8 cellular contexts compared by ENCODE assay signal in the genomic region with DNA sequence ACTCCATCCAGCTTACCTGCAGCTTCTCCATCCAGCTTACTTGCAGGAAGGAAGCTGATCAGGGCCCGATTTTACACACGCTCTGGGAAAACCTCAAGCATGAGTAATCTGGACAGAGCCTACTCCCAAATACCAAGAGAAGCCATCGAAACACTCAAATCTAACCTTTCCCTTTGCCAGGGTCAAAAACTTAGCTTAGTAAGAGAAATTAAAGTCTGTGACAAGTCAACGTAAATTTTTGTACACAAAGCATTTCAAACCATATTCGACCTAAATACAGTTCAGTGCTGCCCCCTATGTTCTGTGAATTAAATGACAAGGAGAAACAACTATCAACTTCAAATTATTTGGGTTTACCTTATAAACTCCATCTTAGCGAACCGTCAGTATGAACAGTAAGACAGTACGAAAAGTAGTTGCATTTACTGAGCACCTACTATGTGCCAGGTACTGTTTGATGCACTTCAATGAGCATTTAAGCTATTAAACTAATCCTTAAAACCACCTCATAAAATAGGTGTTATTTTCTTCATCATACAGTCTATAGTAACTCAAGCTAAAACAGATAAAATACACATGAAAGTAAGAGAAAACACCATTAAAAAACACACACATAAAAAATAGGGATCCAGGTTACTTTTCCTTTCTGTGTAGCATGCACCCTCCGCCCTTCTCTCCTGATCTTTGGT. TPM values are rescaled to one million over a fixed set of nuclear protein-coding genes. Genes with fewer than 3 reads are reported as not detected.
DNase-seq lines count a peak whose midpoint lies in the region; ATAC-seq, FAIRE-seq and TF ChIP-seq lines count a peak whose summit lies in the region.

No MANE protein-coding gene starts in this region.

- peaks cover 8% of the 10 kb centered on the region for H3K4me1 ChIP-seq in RWPE2 (ENCODE audit: insufficient read depth, poor library complexity, severe bottlenecking)
- no peaks in the 10 kb centered on the region for H3K4me1 ChIP-seq in small intestine (ENCODE audit: control insufficient read depth in 2 of 2, insufficient read depth in 1 of 2, low read depth in 1 of 2, low read length in 1 of 2)

- H3K27ac ChIP-seq in RWPE2 (ENCODE audit: poor library complexity, severe bottlenecking) (peak overlapping the region; percentile 17), small intestine (ENCODE audit: low read depth in 1 of 2, low read length in 1 of 2) (no peak overlapping the region)

- TF ChIP-seq CTCF in RWPE2 (IDR thresholded peaks at IDR 0.05; ENCODE audit: poor library complexity, severe bottlenecking) = peak; percentile 27

- H3K27me3 ChIP-seq in RWPE2 (ENCODE audit: insufficient read depth, poor library complexity, severe bottlenecking) = no peaks in the 10 kb centered on the region
- no peaks in the 10 kb centered on the region for H3K27me3 ChIP-seq in small intestine (ENCODE audit: control insufficient read depth in 2 of 2, insufficient read depth in 2 of 2, low read length in 2 of 2)

- no peaks in the 10 kb centered on the region for H3K27me3 Mint-ChIP-seq in activated CD4-positive, alpha-beta T cell treated with anti-CD3 and anti-CD28 coated beads, Interleukin-2, amount 10 ng/mL, durations not matched to agents 7 days and 5 days

- H3K4me3 Mint-ChIP-seq in activated CD4-positive, alpha-beta T cell treated with anti-CD3 and anti-CD28 coated beads, Interleukin-2, amount 10 ng/mL, durations not matched to agents 7 days and 5 days = no peak overlapping the region
- H3K4me3 Mint-ChIP-seq in stimulated activated effector memory CD8-positive, alpha-beta T cell treated with anti-CD3 and anti-CD28 coated beads, Interleukin-12 subunit alpha, Interleukin-12 subunit beta, amount 100 ng/mL, for 72 hours = no peak overlapping the region

- peaks cover 14% of the 10 kb centered on the region for H3K36me3 Mint-ChIP-seq in activated CD4-positive, alpha-beta T cell treated with anti-CD3 and anti-CD28 coated beads, Interleukin-2, amount 10 ng/mL, durations not matched to agents 7 days and 5 days (ENCODE audit: low read depth)
- H3K36me3 Mint-ChIP-seq in stimulated activated effector memory CD8-positive, alpha-beta T cell treated with anti-CD3 and anti-CD28 coated beads, Interleukin-12 subunit alpha, Interleukin-12 subunit beta, amount 100 ng/mL, for 72 hours = peaks cover 72% of the 10 kb centered on the region

- CTCF ChIA-PET in activated CD4-positive, alpha-beta T cell treated with anti-CD3 and anti-CD28 coated beads, Interleukin-2, amount 10 ng/mL, durations not matched to agents 7 days and 5 days (lab: Charles Lee) = interaction anchor here (0.8 to 1.2 kb wide), 3 partner anchors 41 to 167 kb away, joined by 3 to 4 read pairs (median 3); no protein-coding TSS in a partner anchor

- peak; percentile 66; the same call in 2 of the 3 replicates for ATAC-seq in RWPE2 (ENCODE audit: low read depth)
- ATAC-seq in GM21529 (IDR thresholded peaks at IDR 0.05; ENCODE audit: unreplicated experiment) = no peak
- ATAC-seq in stimulated activated effector memory CD8-positive, alpha-beta T cell treated with anti-CD3 and anti-CD28 coated beads, Interleukin-12 subunit alpha, Interleukin-12 subunit beta, amount 100 ng/mL, for 72 hours = no peak

- POLR2A ChIA-PET in activated CD4-positive, alpha-beta T cell treated with anti-CD3 and anti-CD28 coated beads, Interleukin-2, amount 10 ng/mL, durations not matched to agents 7 days and 5 days (lab: Charles Lee) = no interaction called here

- peaks cover 5% of the 10 kb centered on the region for H3K4me1 Mint-ChIP-seq in activated CD4-positive, alpha-beta T cell treated with anti-CD3 and anti-CD28 coated beads, Interleukin-2, amount 10 ng/mL, durations not matched to agents 7 days and 5 days
- peaks cover 10% of the 10 kb centered on the region for H3K4me1 Mint-ChIP-seq in stimulated activated effector memory CD8-positive, alpha-beta T cell treated with anti-CD3 and anti-CD28 coated beads, Interleukin-12 subunit alpha, Interleukin-12 subunit beta, amount 100 ng/mL, for 72 hours

- H3K36me3 ChIP-seq in RWPE2 (ENCODE audit: low read depth) (peaks cover 66% of the 10 kb centered on the region), small intestine (ENCODE audit: control insufficient read depth in 2 of 2, insufficient read depth in 2 of 2, low read length in 2 of 2) (peaks cover 17 to 18% of the 10 kb centered on the region in 2 donors)

- H3K27ac Mint-ChIP-seq in activated CD4-positive, alpha-beta T cell treated with anti-CD3 and anti-CD28 coated beads, Interleukin-2, amount 10 ng/mL, durations not matched to agents 7 days and 5 days = no peak overlapping the region
- H3K27ac Mint-ChIP-seq in stimulated activated effector memory CD8-positive, alpha-beta T cell treated with anti-CD3 and anti-CD28 coated beads, Interleukin-12 subunit alpha, Interleukin-12 subunit beta, amount 100 ng/mL, for 72 hours = no peak overlapping the region

- H3K4me3 ChIP-seq in RWPE2 (ENCODE audit: severe bottlenecking) = no peak overlapping the region
- H3K4me3 ChIP-seq in small intestine (ENCODE audit: low read depth in 1 of 2, low read length in 2 of 2) = no peak overlapping the region

- WGBS in small intestine, 3 donors = 60 to 75% (median 60%) methylated on average over 9 of the region's 9 CpGs

- peak; percentile 29 for DNase-seq in activated CD4-positive, alpha-beta T cell treated with anti-CD3 and anti-CD28 coated beads, Interleukin-2, amount 10 ng/mL, durations not matched to agents 7 days and 5 days
- no peak for DNase-seq in activated CD4-positive, alpha-beta T cell treated with anti-CD3 and anti-CD28 coated beads for 4 hours
- DNase-seq in RWPE2 (ENCODE audit: low spot score) (no peak), fibroblast of the conjunctiva (ENCODE audit: low read depth) (peak; percentile 56), small intestine (peak; percentile 16), T-helper 9 cell (no peak)
- DNase-seq in stimulated activated effector memory CD8-positive, alpha-beta T cell treated with anti-CD3 and anti-CD28 coated beads, Interleukin-12 subunit alpha, Interleukin-12 subunit beta, amount 100 ng/mL, for 72 hours (ENCODE audit: low spot score in 2 of 2) = no peak

- FAIRE-seq in small intestine (lab: Jason Lieb, UNC) = no peak

- no peaks in the 10 kb centered on the region for H3K9me3 ChIP-seq in RWPE2 (ENCODE audit: severe bottlenecking)
- no peaks in the 10 kb centered on the region for H3K9me3 ChIP-seq in small intestine (ENCODE audit: control insufficient read depth, low read depth)

- no peaks in the 10 kb centered on the region for H3K9me3 Mint-ChIP-seq in activated CD4-positive, alpha-beta T cell treated with anti-CD3 and anti-CD28 coated beads, Interleukin-2, amount 10 ng/mL, durations not matched to agents 7 days and 5 days
- no peaks in the 10 kb centered on the region for H3K9me3 Mint-ChIP-seq in stimulated activated effector memory CD8-positive, alpha-beta T cell treated with anti-CD3 and anti-CD28 coated beads, Interleukin-12 subunit alpha, Interleukin-12 subunit beta, amount 100 ng/mL, for 72 hours

RNA-seq across cellular contexts. Expression of gene ARFGAP3, which starts 36.9 kb away (rescaled TPM):
- total RNA-seq in activated CD4-positive, alpha-beta T cell treated with anti-CD3 and anti-CD28 coated beads, Interleukin-2, amount 10 ng/mL, durations not matched to agents 7 days and 5 days = 10 to 100 TPM; 23.9 to 25.5 TPM
- 10 to 100 TPM; 29.1 to 59.2 (median 47.0) TPM for polyA plus RNA-seq in small intestine

Comparison
In these comparisons a context has a peak if more than half of its experiments do, and no peak if none do; other contexts are left out.
1. DNase-seq: peak in activated CD4-positive, alpha-beta T cell treated with anti-CD3 and anti-CD28 coated beads, Interleukin-2, amount 10 ng/mL, durations not matched to agents 7 days and 5 days (single experiment), fibroblast of the conjunctiva (single experiment) and small intestine (single experiment); none in activated CD4-positive, alpha-beta T cell treated with anti-CD3 and anti-CD28 coated beads for 4 hours (0 of 2), RWPE2 (single experiment), stimulated activated effector memory CD8-positive, alpha-beta T cell treated with anti-CD3 and anti-CD28 coated beads, Interleukin-12 subunit alpha, Interleukin-12 subunit beta, amount 100 ng/mL, for 72 hours (0 of 2) and T-helper 9 cell (single experiment).